ENCODE assay signal across 9 cellular contexts in genomic region chr7:159138508-159138907, GRCh38. TPM values are rescaled to one million over a fixed set of nuclear protein-coding genes. Genes with fewer than 3 reads are reported as not detected.
"Had no signal": no experiment of that assay in that cellular context is flagged by ENCODE, and none has a peak within 500 bp of the region (broad histone marks: within the 10 kb centered on the region; RNA-seq: fewer than 3 reads in every experiment).

No MANE protein-coding gene starts in this region.

- H3K36me3 Mint-ChIP-seq: IgD-negative memory B cell had no signal

- FAIRE-seq: HTR-8/SVneo, K562 had no signal

- H3K4me3 ChIP-seq: K562 had no signal

- DNase-seq: IMR-90, KBM-7, KG1 had no signal

- H3K4me1 Mint-ChIP-seq: IgD-negative memory B cell had no signal

- H3K27ac ChIP-seq: HL-60 had no signal

- H3K27ac Mint-ChIP-seq: IgD-negative memory B cell had no signal

RNA-seq across cellular contexts. Expression of gene VIPR2, which starts 6.2 kb away (rescaled TPM):
- total RNA-seq: HT-29, HT1080, IMR-90 had no signal
- polyA plus RNA-seq: IgD-negative memory B cell, IMR-90, K562 had no signal
